In the genomic region with DNA sequence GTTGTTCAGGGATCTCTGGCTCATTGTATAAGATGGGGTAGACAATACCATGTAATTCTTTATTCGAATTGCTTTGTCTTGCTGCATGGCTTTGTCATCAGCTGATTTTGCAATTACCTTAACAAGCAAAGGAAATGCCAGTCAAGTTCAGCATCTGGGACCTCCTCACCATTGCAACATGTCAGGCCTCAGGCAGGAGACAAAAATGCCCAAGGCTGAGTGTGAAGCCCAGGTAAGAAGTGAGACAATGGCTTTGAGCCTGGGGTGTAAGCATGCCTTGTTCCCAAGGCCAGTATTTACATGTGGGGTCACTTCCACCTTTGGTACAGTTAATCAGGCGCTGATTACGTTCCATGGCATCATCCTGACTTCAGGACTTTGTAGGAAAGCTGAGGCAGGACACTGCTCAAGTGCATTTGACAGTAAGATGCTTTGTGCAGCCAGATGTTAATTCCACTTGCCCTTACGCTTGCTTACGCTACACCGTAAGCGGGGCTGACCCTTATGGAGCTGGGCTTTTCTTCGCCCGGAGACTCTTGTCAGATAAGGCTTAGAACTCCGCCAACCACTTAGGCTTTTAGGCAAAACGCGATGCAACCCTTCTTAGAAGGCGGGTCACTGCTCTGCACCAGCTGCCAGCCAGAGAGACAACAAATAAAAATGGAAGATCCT, we compare ENCODE assay signal across 8 cellular contexts.
A peak's percentile ranks its signal among the peaks of the same experiment; 100 is the strongest.
DNase-seq lines count a peak whose midpoint lies in the region; ATAC-seq and TF ChIP-seq lines count a peak whose summit lies in the region.

No MANE protein-coding gene starts in this region.

- no peaks in the 10 kb centered on the region for H3K9me3 Mint-ChIP-seq in nephron progenitor cell

- TF ChIP-seq CTCF in NB4 (IDR thresholded peaks at IDR 0.05; ENCODE audit: low read depth, low read length) (no peak), nephron progenitor cell (IDR thresholded peaks at IDR 0.05) (no peak)

- H3K4me3 ChIP-seq in NB4 (ENCODE audit: low read depth, low read length) (peak overlapping the region; percentile 59), duodenal mucosa (ENCODE audit: low read depth in 1 of 2, low read length in 2 of 2) (peak overlapping the region; percentile 72 to 76)

- no peaks in the 10 kb centered on the region for H3K9me3 ChIP-seq in duodenal mucosa (ENCODE audit: control insufficient read depth in 1 of 2, low read length in 2 of 2)

- no peaks in the 10 kb centered on the region for H3K36me3 ChIP-seq in duodenal mucosa (ENCODE audit: control insufficient read depth in 1 of 2, insufficient read depth in 2 of 2, low read length in 2 of 2)

- peak; percentile 16 for DNase-seq in ELR (ENCODE audit: low read depth)
- peak; percentile 78 for DNase-seq in NB4 (ENCODE audit: low read depth)
- no peak for DNase-seq in nephron progenitor cell
- no peak for DNase-seq in KBM-7
- DNase-seq in NCI-H2227 treated with DMSO at 0.1 percent for 48 hours (lab: John Stamatoyannopoulos, UW) = no peak

- H3K27ac Mint-ChIP-seq in nephron progenitor cell = peak overlapping the region; percentile 87

- peaks cover 11% of the 10 kb centered on the region for H3K27me3 Mint-ChIP-seq in nephron progenitor cell (ENCODE audit: low read depth, poor library complexity)

- no peak overlapping the region for H3K27ac ChIP-seq in duodenal mucosa (ENCODE audit: low read depth, low read length)

- peaks cover 45% of the 10 kb centered on the region for H3K4me1 Mint-ChIP-seq in nephron progenitor cell

- TF ChIP-seq POLR2A in NB4 (IDR thresholded peaks at IDR 0.05; ENCODE audit: extremely low read depth, insufficient read length) = no peak

- in situ Hi-C loops in KBM-7 (cut with MboI; ENCODE audit: low pct_unique_long_range_greater_than_20kb, low sequenced_read_pairs) = no loop called here

- peaks cover 29 to 34% of the 10 kb centered on the region in 2 donors for H3K4me1 ChIP-seq in duodenal mucosa (ENCODE audit: control insufficient read depth in 1 of 2, insufficient read depth in 2 of 2, low read length in 2 of 2)

- ATAC-seq in HG03097 (IDR thresholded peaks at IDR 0.05; ENCODE audit: low FRiP score, unreplicated experiment) = no peak
- no peak for ATAC-seq in HG03280 (IDR thresholded peaks at IDR 0.05; ENCODE audit: unreplicated experiment)

- peak overlapping the region; percentile 28 to 80 for H3K9ac ChIP-seq in duodenal mucosa (ENCODE audit: low read depth in 1 of 2, low read length in 2 of 2)

- H3K4me3 Mint-ChIP-seq in nephron progenitor cell = peak overlapping the region; percentile 87

- no peaks in the 10 kb centered on the region for H3K27me3 ChIP-seq in duodenal mucosa (ENCODE audit: control insufficient read depth in 1 of 2, insufficient read depth in 2 of 2, low read length in 2 of 2)

- H3K36me3 Mint-ChIP-seq in nephron progenitor cell (ENCODE audit: low read depth) = no peaks in the 10 kb centered on the region

Comparison
In these comparisons a context has a peak if more than half of its experiments do, and no peak if none do; other contexts are left out.
1. DNase-seq: peak in ELR (single experiment) and NB4 (single experiment); none in nephron progenitor cell (single experiment), KBM-7 (single experiment) and NCI-H2227 treated with DMSO at 0.1 percent for 48 hours (single experiment).